2 cellular contexts compared by ENCODE assay signal in the genomic region with DNA sequence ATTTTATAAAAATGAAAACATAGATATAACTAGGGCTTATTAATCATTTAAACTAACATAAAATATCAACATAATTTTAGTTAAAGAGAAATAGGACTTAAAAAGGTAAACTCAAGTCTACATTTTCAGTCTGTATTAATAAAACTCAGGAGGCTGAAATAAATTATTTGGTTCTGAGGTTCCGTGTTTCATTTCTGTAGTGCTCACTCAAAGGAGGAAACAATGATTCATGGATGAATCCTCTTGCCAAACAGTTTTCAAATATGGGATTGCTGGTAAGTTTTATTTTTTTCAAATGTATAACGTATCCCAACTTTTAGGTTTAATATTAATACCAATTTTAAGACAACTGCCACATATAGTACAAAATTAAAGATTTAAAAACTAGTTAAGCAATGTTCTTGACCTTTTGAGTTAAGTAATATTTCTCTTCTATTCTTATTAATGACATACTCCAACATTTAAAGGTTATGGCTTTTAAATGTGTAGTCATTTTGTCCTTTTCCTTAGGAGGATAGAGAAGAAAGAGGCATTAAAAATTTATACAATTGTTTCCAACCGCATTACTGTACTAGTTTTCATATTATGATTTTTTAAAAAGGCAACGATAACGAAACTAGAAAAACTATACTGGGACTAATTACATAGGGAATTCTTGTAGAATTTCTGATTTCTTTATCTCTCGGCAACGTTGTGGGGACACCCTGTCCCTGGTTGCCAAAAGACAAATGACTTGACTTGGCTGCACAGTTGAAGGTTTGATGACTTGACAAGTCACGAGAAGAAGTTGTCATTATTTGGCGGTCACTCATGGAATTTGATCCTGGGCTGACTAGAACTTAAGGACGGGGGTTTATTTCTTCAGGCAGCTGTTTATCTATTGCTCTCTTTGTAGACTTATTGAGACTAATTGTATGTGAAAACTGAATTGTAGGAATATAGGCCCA.
TF ChIP-seq lines count a peak whose summit lies in the region.

No MANE protein-coding gene starts in this region.

TF ChIP-seq in liver, 16 proteins besides CTCF, POLR2A, EP300 and RAD21 (continued from another document):
- TF ChIP-seq, protein P1, sequence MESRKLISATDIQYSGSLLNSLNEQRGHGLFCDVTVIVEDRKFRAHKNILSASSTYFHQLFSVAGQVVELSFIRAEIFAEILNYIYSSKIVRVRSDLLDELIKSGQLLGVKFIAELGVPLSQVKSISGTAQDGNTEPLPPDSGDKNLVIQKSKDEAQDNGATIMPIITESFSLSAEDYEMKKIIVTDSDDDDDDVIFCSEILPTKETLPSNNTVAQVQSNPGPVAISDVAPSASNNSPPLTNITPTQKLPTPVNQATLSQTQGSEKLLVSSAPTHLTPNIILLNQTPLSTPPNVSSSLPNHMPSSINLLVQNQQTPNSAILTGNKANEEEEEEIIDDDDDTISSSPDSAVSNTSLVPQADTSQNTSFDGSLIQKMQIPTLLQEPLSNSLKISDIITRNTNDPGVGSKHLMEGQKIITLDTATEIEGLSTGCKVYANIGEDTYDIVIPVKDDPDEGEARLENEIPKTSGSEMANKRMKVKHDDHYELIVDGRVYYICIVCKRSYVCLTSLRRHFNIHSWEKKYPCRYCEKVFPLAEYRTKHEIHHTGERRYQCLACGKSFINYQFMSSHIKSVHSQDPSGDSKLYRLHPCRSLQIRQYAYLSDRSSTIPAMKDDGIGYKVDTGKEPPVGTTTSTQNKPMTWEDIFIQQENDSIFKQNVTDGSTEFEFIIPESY (IDR thresholded peaks at IDR 0.05) = peak; percentile 7
TF ChIP-seq in liver: peak in this region for 2.

TF ChIP-seq in HepG2, 621 proteins besides CTCF, POLR2A, EP300 and RAD21 (continued from another document):
- TF ChIP-seq, protein P2, sequence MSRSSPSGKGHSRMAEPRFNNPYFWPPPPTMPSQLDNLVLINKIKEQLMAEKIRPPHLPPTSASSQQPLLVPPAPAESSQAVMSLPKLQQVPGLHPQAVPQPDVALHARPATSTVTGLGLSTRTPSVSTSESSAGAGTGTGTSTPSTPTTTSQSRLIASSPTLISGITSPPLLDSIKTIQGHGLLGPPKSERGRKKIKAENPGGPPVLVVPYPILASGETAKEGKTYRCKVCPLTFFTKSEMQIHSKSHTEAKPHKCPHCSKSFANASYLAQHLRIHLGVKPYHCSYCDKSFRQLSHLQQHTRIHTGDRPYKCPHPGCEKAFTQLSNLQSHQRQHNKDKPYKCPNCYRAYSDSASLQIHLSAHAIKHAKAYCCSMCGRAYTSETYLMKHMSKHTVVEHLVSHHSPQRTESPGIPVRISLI (CRISPR knock-in tag; IDR thresholded peaks at IDR 0.05; ENCODE audit: borderline replicate concordance) = no peak
